Comparison of ENCODE assay signal across 8 cellular contexts in the genomic region with DNA sequence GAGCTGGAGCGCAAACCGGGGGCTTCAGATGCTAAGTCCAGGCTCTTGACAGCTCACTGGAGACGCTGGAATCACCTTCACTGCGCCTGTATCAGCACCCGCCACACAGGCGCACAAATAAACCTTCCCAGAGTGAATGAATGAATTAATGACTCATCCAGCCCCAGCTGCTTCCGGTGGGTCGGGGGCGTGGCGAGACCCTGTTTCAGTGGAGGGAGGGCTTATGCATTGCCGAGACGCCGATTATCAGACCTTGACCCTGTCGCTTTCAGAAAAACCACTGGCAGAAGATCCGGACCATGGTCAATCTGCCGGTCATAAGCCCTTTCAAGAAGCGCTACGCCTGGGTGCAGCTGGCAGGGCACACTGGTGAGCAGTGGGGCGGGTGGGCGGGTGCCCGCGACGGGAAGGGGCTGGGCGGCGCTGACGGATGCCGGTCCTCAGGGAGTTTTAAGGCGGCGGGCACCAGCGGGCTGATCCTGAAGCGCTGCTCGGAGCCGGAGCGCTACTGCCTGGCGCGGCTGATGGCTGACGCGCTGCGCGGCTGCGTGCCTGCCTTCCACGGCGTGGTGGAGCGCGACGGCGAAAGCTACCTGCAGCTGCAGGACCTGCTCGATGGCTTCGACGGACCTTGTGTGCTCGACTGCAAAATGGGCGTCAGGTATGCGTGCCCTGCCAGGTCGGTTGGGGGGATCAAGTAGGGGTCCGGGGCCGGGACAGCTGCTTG. TPM values are rescaled to one million over a fixed set of nuclear protein-coding genes. Genes with fewer than 3 reads are reported as not detected.
DNase-seq lines count a peak whose midpoint lies in the region; ATAC-seq lines count a peak whose summit lies in the region.
"Had no signal": no experiment of that assay in that cellular context is flagged by ENCODE, and none has a peak within 500 bp of the region (broad histone marks: within the 10 kb centered on the region; RNA-seq: fewer than 3 reads in every experiment).

No MANE protein-coding gene starts in this region.

- intact Hi-C loops in left ventricle myocardium superior (cut with micrococcal nuclease), result no loop called here
- intact Hi-C loops in sciatic nerve (cut with DNase I), result no loop called here

- peak; percentile 71 for DNase-seq in activated CD8-positive, alpha-beta memory T cell treated with anti-CD3 and anti-CD28 coated beads for 24 hours
- DNase-seq in left ventricle myocardium superior (no peak), SHP77 treated with DMSO at 0.1 percent for 48 hours (lab: John Stamatoyannopoulos, UW) (no peak), sciatic nerve (ENCODE audit: low spot score) (no peak), NCI-H2107 treated with DMSO at 0.1 percent for 48 hours (lab: John Stamatoyannopoulos, UW; ENCODE audit: unreplicated experiment) (no peak)
- peak; percentile 41 for DNase-seq in stimulated activated CD4-positive, alpha-beta T cell treated with anti-CD3 and anti-CD28 coated beads, Interleukin-4, amount 100 ng/mL, for 24 hours

- peak; percentile 51 for ATAC-seq in HG02759 (IDR thresholded peaks at IDR 0.05; ENCODE audit: unreplicated experiment)
- ATAC-seq in left ventricle myocardium superior, result peak; percentile 55
- no peak for ATAC-seq in sciatic nerve
- ATAC-seq: Panc1 had no signal

RNA-seq across cellular contexts. Expression of a gene that starts 7.7 kb away (rescaled TPM):
- total RNA-seq in left ventricle myocardium superior, result 6.0 TPM
- not detected for total RNA-seq in sciatic nerve

RNA-seq across cellular contexts. Expression of a gene that starts 12.3 kb away (rescaled TPM):
- total RNA-seq in left ventricle myocardium superior (1.5 TPM), sciatic nerve (1.1 TPM)

RNA-seq across cellular contexts. Expression of a gene that starts 42.7 kb away (rescaled TPM):
- total RNA-seq in left ventricle myocardium superior (25.4 TPM), sciatic nerve (30.0 TPM)

RNA-seq across cellular contexts. Expression of a gene that starts 57.7 kb away (rescaled TPM):
- total RNA-seq in left ventricle myocardium superior (5.0 TPM), sciatic nerve (36.9 TPM)

Comparison
In these comparisons a context has a peak if more than half of its experiments do, and no peak if none do; other contexts are left out.
1. DNase-seq: peak in activated CD8-positive, alpha-beta memory T cell treated with anti-CD3 and anti-CD28 coated beads for 24 hours (single experiment) and stimulated activated CD4-positive, alpha-beta T cell treated with anti-CD3 and anti-CD28 coated beads, Interleukin-4, amount 100 ng/mL, for 24 hours (single experiment); none in left ventricle myocardium superior (single experiment), SHP77 treated with DMSO at 0.1 percent for 48 hours (single experiment), sciatic nerve (single experiment) and NCI-H2107 treated with DMSO at 0.1 percent for 48 hours (single experiment).